Comparison of ENCODE assay signal across 11 cellular contexts in the genomic region with DNA sequence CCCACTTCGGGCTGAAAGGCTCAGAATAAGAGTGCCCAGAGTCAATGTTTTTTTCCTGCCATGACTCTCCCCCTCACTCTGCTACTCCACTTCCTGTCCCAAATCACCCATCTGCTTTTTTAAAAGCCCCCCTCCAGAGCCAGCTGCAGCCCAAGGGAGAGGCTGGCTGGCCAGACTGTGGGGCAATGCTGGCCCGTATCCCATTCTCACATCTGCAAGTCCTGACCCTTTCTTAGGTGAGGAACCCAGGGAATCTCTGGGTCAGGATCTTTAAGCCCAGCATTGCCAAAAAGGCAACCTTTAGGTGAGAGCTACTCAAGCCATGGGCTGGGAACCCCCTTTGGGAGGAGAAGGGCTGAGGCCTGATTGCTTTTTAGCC. TPM values are rescaled to one million over a fixed set of nuclear protein-coding genes. Genes with fewer than 3 reads are reported as not detected.
DNase-seq lines count a peak whose midpoint lies in the region; ATAC-seq, FAIRE-seq and TF ChIP-seq lines count a peak whose summit lies in the region.
"Had no signal": no experiment of that assay in that cellular context is flagged by ENCODE, and none has a peak within 500 bp of the region (broad histone marks: within the 10 kb centered on the region; RNA-seq: fewer than 3 reads in every experiment).

No MANE protein-coding gene starts in this region.

- no peaks in the 10 kb centered on the region for H3K27me3 Mint-ChIP-seq in activated naive CD4-positive, alpha-beta T cell treated with anti-CD3 and anti-CD28 coated beads, Interleukin-2, amount 50 U/mL, for 24 hours
- peaks cover 19% of the 10 kb centered on the region for H3K27me3 Mint-ChIP-seq in mesothelial cell of epicardium (ENCODE audit: low read depth)

- no TSS peak for BruUV-seq in K562 (replicated peaks; lab: Mats Ljungman, UMichigan)

- H3K4me2 ChIP-seq in K562 (ENCODE audit: insufficient read depth, low read length) = peak overlapping the region; percentile 49

- intact Hi-C loops in K562 (cut with micrococcal nuclease) = no loop called here
- intact Hi-C loops in upper lobe of right lung (cut with DNase I) = no loop called here
- intact Hi-C loops in dorsolateral prefrontal cortex (cut with DNase I) = no loop called here

- TF ChIP-seq RAD21 in K562 (CRISPR knock-in tag; conservative IDR thresholded peaks at IDR 0.05 in 1 of 2, IDR thresholded peaks at IDR 0.05 in 1 of 2) = no peak

- H3K36me3 ChIP-seq in K562 (ENCODE audit: control insufficient read depth, insufficient read depth, low read length) (peaks cover 10% of the 10 kb centered on the region; the same call in 2 of the 3 replicates), upper lobe of right lung (no peaks in the 10 kb centered on the region)

- WGBS in K562 (ENCODE audit: insufficient coverage, low coverage, missing lambda C conversion rate) = 20% methylated on average over 2 of the region's 2 CpGs

- TF ChIP-seq CTCF in K562 (IDR thresholded peaks at IDR 0.05 in 2 of 3, conservative IDR thresholded peaks at IDR 0.05 in 1 of 3; ENCODE audit: insufficient read depth in 2 of 3, low read depth in 1 of 3, low read length in 3 of 3) = no peak
- TF ChIP-seq CTCF in mesothelial cell of epicardium (IDR thresholded peaks at IDR 0.05; ENCODE audit: unreplicated experiment) = no peak
- TF ChIP-seq CTCF in upper lobe of right lung (IDR thresholded peaks at IDR 0.05) = no peak
- no peak for TF ChIP-seq CTCF in dorsolateral prefrontal cortex (IDR thresholded peaks at IDR 0.05 in 54 of 56, conservative IDR thresholded peaks at IDR 0.05 in 2 of 56; ENCODE audit: low read depth in 1 of 56, partially characterized antibody in 56 of 56)

- H2AFZ ChIP-seq in K562 (ENCODE audit: low read depth, low read length) = peak overlapping the region; percentile 48

- H3K9ac ChIP-seq in K562 (ENCODE audit: insufficient read depth in 1 of 2, low read depth in 2 of 2, low read length in 2 of 2) = peak overlapping the region; percentile 41 to 91; a peak in 3 of 4 replicates

- ATAC-seq in K562 (peak; percentile 5), upper lobe of right lung (no peak), GM19324 (IDR thresholded peaks at IDR 0.05; ENCODE audit: low FRiP score, unreplicated experiment) (no peak), HG03378 (IDR thresholded peaks at IDR 0.05; ENCODE audit: unreplicated experiment) (no peak)

- peak overlapping the region; percentile 73 for H3K4me3 Mint-ChIP-seq in activated naive CD4-positive, alpha-beta T cell treated with anti-CD3 and anti-CD28 coated beads, Interleukin-2, amount 50 U/mL, for 24 hours
- H3K4me3 Mint-ChIP-seq in mesothelial cell of epicardium = peak overlapping the region; percentile 33

- H3K4me1 Mint-ChIP-seq in activated naive CD4-positive, alpha-beta T cell treated with anti-CD3 and anti-CD28 coated beads, Interleukin-2, amount 50 U/mL, for 24 hours = peaks cover 60% of the 10 kb centered on the region
- H3K4me1 Mint-ChIP-seq in mesothelial cell of epicardium = peaks cover 30% of the 10 kb centered on the region

- POLR2A ChIA-PET in K562 (lab: Yijun Ruan, JAX) = interaction anchor here (0.8 to 1.5 kb wide), 6 partner anchors 12 to 141 kb away, joined by 3 to 6 read pairs (median 4); no protein-coding TSS in a partner anchor

- TF ChIP-seq POLR2A in K562 (conservative IDR thresholded peaks at IDR 0.05) = no peak

- H3K27ac ChIP-seq in K562 (ENCODE audit: extremely low read depth, low read depth, low read length) (peak overlapping the region; percentile 88), upper lobe of right lung (peak overlapping the region; percentile 86), dorsolateral prefrontal cortex (peak overlapping the region in 5 of 59 donors; percentile 18 to 66 (median 48))

- no peak for FAIRE-seq in K562 (lab: Jason Lieb, UNC)
- FAIRE-seq: endometrium had no signal

- H3K4me3 ChIP-seq in K562 (no peak overlapping the region), upper lobe of right lung (no peak overlapping the region), dorsolateral prefrontal cortex (no peak overlapping the region)

- H3K9me1 ChIP-seq in K562 (ENCODE audit: control insufficient read depth, insufficient read depth, low read length) = no peaks in the 10 kb centered on the region

- in situ Hi-C loops in K562 (cut with MboI) = no loop called here

- no peaks in the 10 kb centered on the region for H3K36me3 Mint-ChIP-seq in activated naive CD4-positive, alpha-beta T cell treated with anti-CD3 and anti-CD28 coated beads, Interleukin-2, amount 50 U/mL, for 24 hours
- H3K36me3 Mint-ChIP-seq in mesothelial cell of epicardium = no peaks in the 10 kb centered on the region

- H3K27me3 ChIP-seq in K562 (ENCODE audit: control insufficient read depth in 2 of 2, insufficient read depth in 2 of 2, low read length in 2 of 2) (no peaks in the 10 kb centered on the region), upper lobe of right lung (no peaks in the 10 kb centered on the region), dorsolateral prefrontal cortex (peaks cover 0 to 72% (median 14%) of the 10 kb centered on the region in 45 donors)

- no peak for TF ChIP-seq EP300 in K562 (IDR thresholded peaks at IDR 0.05; ENCODE audit: low read length)

- 0 out of 2 replicates have a peak, but pooled peaks cover under 1% of the 10 kb centered on the region for H4K20me1 ChIP-seq in K562 (replicated peaks; ENCODE audit: control insufficient read depth, insufficient read depth, low read length)

- H3K9me3 ChIP-seq in K562 (replicated peaks; ENCODE audit: control insufficient read depth, insufficient read depth, low read depth, low read length) = no peaks in the 10 kb centered on the region
- no peaks in the 10 kb centered on the region for H3K9me3 ChIP-seq in upper lobe of right lung

- H3K9me3 Mint-ChIP-seq in activated naive CD4-positive, alpha-beta T cell treated with anti-CD3 and anti-CD28 coated beads, Interleukin-2, amount 50 U/mL, for 24 hours = no peaks in the 10 kb centered on the region
- no peaks in the 10 kb centered on the region for H3K9me3 Mint-ChIP-seq in mesothelial cell of epicardium

- CTCF ChIA-PET in K562 (lab: Yijun Ruan, JAX; ENCODE audit: low intra/inter-chr PET ratio) = no interaction called here

- H3K27ac Mint-ChIP-seq in activated naive CD4-positive, alpha-beta T cell treated with anti-CD3 and anti-CD28 coated beads, Interleukin-2, amount 50 U/mL, for 24 hours = peak overlapping the region; percentile 30
- H3K27ac Mint-ChIP-seq in mesothelial cell of epicardium = peak overlapping the region; percentile 84

- no peak for DNase-seq in activated naive CD4-positive, alpha-beta T cell (lab: John Stamatoyannopoulos, UW)
- DNase-seq in K562 (ENCODE audit: extremely low read depth in 1 of 4, low spot score in 3 of 4) (no peak), mesothelial cell of epicardium (ENCODE audit: low spot score in 2 of 2, unreplicated experiment in 2 of 2) (no peak), upper lobe of right lung (no peak), dorsolateral prefrontal cortex (no peak)
- DNase-seq: activated CD4-positive, alpha-beta T cell treated with anti-CD3 and anti-CD28 coated beads, Interleukin-2, amount 50 U/mL, for 1 hour; NCI-H345 had no signal

- H3K4me1 ChIP-seq in K562 (replicated peaks in 1 of 2; ENCODE audit: control insufficient read depth in 2 of 2, insufficient read depth in 2 of 2, low read length in 2 of 2) (peaks cover 57 to 73% of the 10 kb centered on the region in 2 experiments), upper lobe of right lung (peaks cover 19% of the 10 kb centered on the region)

- H3K79me2 ChIP-seq in K562 (ENCODE audit: control insufficient read depth, insufficient read depth, low read length) = peaks cover 40% of the 10 kb centered on the region

RNA-seq across cellular contexts. Expression of a gene that starts 1.7 kb away (rescaled TPM):
- total RNA-seq in K562 (2011; cell fraction: chromatin; rRNA removed; ENCODE audit: low replicate concordance) = 326 and 672 TPM in 2 replicates
- total RNA-seq in K562 (2011; cell fraction: nucleolus; rRNA removed) = 425 and 592 TPM in 2 replicates
- total RNA-seq in K562 (2011; cell fraction: nucleoplasm; rRNA removed) = 368 and 393 TPM in 2 replicates
- total RNA-seq in K562 (2014; rRNA removed) (47.4 and 59.0 TPM in 2 replicates), K562 (2014; rRNA removed; fragmentation: Illumina TruSeq; extraction: Trizol) (41.7 and 49.0 TPM in 2 replicates), K562 (2015; rRNA removed; fragmentation: Illumina TruSeq; extraction: Trizol) (33.7 and 34.5 TPM in 2 replicates), K562 (2021) (71.0 and 75.2 TPM in 2 replicates), mesothelial cell of epicardium (60.7 to 71.9 TPM (median 65.3 TPM) in 3 replicates), upper lobe of right lung (102 TPM), dorsolateral prefrontal cortex (10 to 100 TPM in 71 of 120 experiments, 1 to 10 TPM in 49; 3.0 to 60.5 (median 11.1) TPM)
- polyA plus RNA-seq in K562 (2011; rRNA removed) (55.5 and 114 TPM in 2 replicates), K562 (2014; fragmentation: Illumina TruSeq; extraction: Trizol) (82.1 and 82.8 TPM in 2 replicates), K562 (2014; fragmentation: Nextera tagmentation; extraction: Ambion mirVana) (1 to 10 TPM; 9.1 to 9.2 TPM), K562 (2014; rRNA removed) (34.0 and 36.0 TPM in 2 replicates)
- polyA plus RNA-seq in K562 (2011; cell fraction: cytosol; rRNA removed) = 44.7 and 52.4 TPM in 2 replicates
- polyA plus RNA-seq in K562 (2011; cell fraction: nucleus; rRNA removed) = 273 and 364 TPM in 2 replicates
- 58.8 and 103 TPM in 2 replicates for polyA plus RNA-seq in K562 (2012)
- 104 and 113 TPM in 2 replicates for polyA minus RNA-seq in K562 (2011; rRNA and poly(A)+ RNA removed)
- polyA minus RNA-seq in K562 (2011; cell fraction: cytosol; rRNA and poly(A)+ RNA removed) = 72.0 and 119 TPM in 2 replicates
- 150 and 186 TPM in 2 replicates for polyA minus RNA-seq in K562 (2011; cell fraction: nucleus; rRNA and poly(A)+ RNA removed)

RNA-seq across cellular contexts. Expression of a gene that starts 36.2 kb away (rescaled TPM):
- total RNA-seq in K562 (2011; cell fraction: chromatin; rRNA removed; ENCODE audit: low replicate concordance) = 8.1 and 25.0 TPM in 2 replicates
- total RNA-seq in K562 (2011; cell fraction: nucleolus; rRNA removed) = 9.7 and 11.1 TPM in 2 replicates
- total RNA-seq in K562 (2011; cell fraction: nucleoplasm; rRNA removed) = 9.7 and 11.8 TPM in 2 replicates
- total RNA-seq in K562 (2014; rRNA removed) (15.9 and 17.7 TPM in 2 replicates), K562 (2014; rRNA removed; fragmentation: Illumina TruSeq; extraction: Trizol) (3.5 and 3.7 TPM in 2 replicates), K562 (2015; rRNA removed; fragmentation: Illumina TruSeq; extraction: Trizol) (5.9 and 8.7 TPM in 2 replicates), K562 (2021) (96.5 and 111 TPM in 2 replicates), mesothelial cell of epicardium (30.5 to 35.4 TPM (median 34.2 TPM) in 3 replicates), upper lobe of right lung (26.6 TPM), dorsolateral prefrontal cortex (100 to 1,000 TPM in 10 of 120 experiments, 10 to 100 TPM in 110; 41.0 to 204 (median 73.8) TPM)
- polyA plus RNA-seq in K562 (2011; rRNA removed) (7.7 and 15.6 TPM in 2 replicates), K562 (2014; fragmentation: Illumina TruSeq; extraction: Trizol) (65.7 and 88.2 TPM in 2 replicates), K562 (2014; fragmentation: Nextera tagmentation; extraction: Ambion mirVana) (1 to 10 TPM; 1.0 TPM), K562 (2014; rRNA removed) (30.3 and 34.6 TPM in 2 replicates)
- polyA plus RNA-seq in K562 (2011; cell fraction: cytosol; rRNA removed) = 11.8 and 25.5 TPM in 2 replicates
- 15.0 and 32.1 TPM in 2 replicates for polyA plus RNA-seq in K562 (2011; cell fraction: nucleus; rRNA removed)
- polyA plus RNA-seq in K562 (2012) = 35.9 and 43.9 TPM in 2 replicates
- polyA minus RNA-seq in K562 (2011; rRNA and poly(A)+ RNA removed) = 4.7 and 6.3 TPM in 2 replicates
- 31.2 and 48.8 TPM in 2 replicates for polyA minus RNA-seq in K562 (2011; cell fraction: cytosol; rRNA and poly(A)+ RNA removed)
- polyA minus RNA-seq in K562 (2011; cell fraction: nucleus; rRNA and poly(A)+ RNA removed) = 6.7 and 8.1 TPM in 2 replicates

RNA-seq across cellular contexts. Expression of a gene that starts 52.6 kb away (rescaled TPM):
- 171 and 231 TPM in 2 replicates for total RNA-seq in K562 (2011; cell fraction: chromatin; rRNA removed; ENCODE audit: low replicate concordance)
- total RNA-seq in K562 (2011; cell fraction: nucleolus; rRNA removed) = 114 and 120 TPM in 2 replicates
- 142 and 195 TPM in 2 replicates for total RNA-seq in K562 (2011; cell fraction: nucleoplasm; rRNA removed)
- total RNA-seq in K562 (2014; rRNA removed) = 247 and 289 TPM in 2 replicates
- 426 and 493 TPM in 2 replicates for total RNA-seq in K562 (2014; rRNA removed; fragmentation: Illumina TruSeq; extraction: Trizol)
- total RNA-seq in K562 (2015; rRNA removed; fragmentation: Illumina TruSeq; extraction: Trizol) = 370 and 390 TPM in 2 replicates
- total RNA-seq in K562 (2021) = 275 and 293 TPM in 2 replicates
- 755 and 772 TPM in 2 replicates for polyA plus RNA-seq in K562 (2011; rRNA removed)
- 401 and 610 TPM in 2 replicates for polyA plus RNA-seq in K562 (2011; cell fraction: cytosol; rRNA removed)
- polyA plus RNA-seq in K562 (2011; cell fraction: nucleus; rRNA removed) = 280 and 410 TPM in 2 replicates
- polyA plus RNA-seq in K562 (2012) = 413 and 440 TPM in 2 replicates
- polyA plus RNA-seq in K562 (2014; fragmentation: Illumina TruSeq; extraction: Trizol) = 506 and 588 TPM in 2 replicates
- 1,000 to 10,000 TPM; 1,162 to 1,335 TPM for polyA plus RNA-seq in K562 (2014; fragmentation: Nextera tagmentation; extraction: Ambion mirVana)
- 490 and 525 TPM in 2 replicates for polyA plus RNA-seq in K562 (2014; rRNA removed)
- 316 and 357 TPM in 2 replicates for polyA minus RNA-seq in K562 (2011; rRNA and poly(A)+ RNA removed)
- 105 and 110 TPM in 2 replicates for polyA minus RNA-seq in K562 (2011; cell fraction: cytosol; rRNA and poly(A)+ RNA removed)
- 61.3 and 121 TPM in 2 replicates for polyA minus RNA-seq in K562 (2011; cell fraction: nucleus; rRNA and poly(A)+ RNA removed)
- total RNA-seq in mesothelial cell of epicardium = not detected in 3 replicates
- 2.1 TPM for total RNA-seq in upper lobe of right lung
- 1 to 10 TPM in 19 of 120 experiments, under 1 TPM in 9, not detected in 92; 0.39 to 5.5 (median 1.5) TPM for total RNA-seq in dorsolateral prefrontal cortex

RNA-seq across cellular contexts. Expression of a gene that starts 56.5 kb away (rescaled TPM):
- total RNA-seq in K562 (2011; cell fraction: chromatin; rRNA removed; ENCODE audit: low replicate concordance) = 0.48 and 1.8 TPM in 2 replicates
- total RNA-seq in K562 (2011; cell fraction: nucleolus; rRNA removed) = 0.13 and 0.17 TPM in 2 replicates
- 0.44 and 0.69 TPM in 2 replicates for total RNA-seq in K562 (2011; cell fraction: nucleoplasm; rRNA removed)
- total RNA-seq in K562 (2014; rRNA removed) (0.16 TPM in 1 of 2 replicates, not detected in the other), K562 (2014; rRNA removed; fragmentation: Illumina TruSeq; extraction: Trizol) (0.11 TPM in 1 of 2 replicates, not detected in the other), K562 (2015; rRNA removed; fragmentation: Illumina TruSeq; extraction: Trizol) (not detected in 2 replicates), K562 (2021) (not detected in 2 replicates), mesothelial cell of epicardium (0.18 to 0.32 TPM (median 0.24 TPM) in 3 replicates), upper lobe of right lung (0.96 TPM), dorsolateral prefrontal cortex (1 to 10 TPM in 52 of 120 experiments, under 1 TPM in 51, not detected in 17; 0.22 to 7.8 (median 1.0) TPM)
- polyA plus RNA-seq in K562 (2011; rRNA removed) (0.16 TPM in 1 of 2 replicates, not detected in the other), K562 (2014; fragmentation: Illumina TruSeq; extraction: Trizol) (0.10 TPM in 1 of 2 replicates, not detected in the other), K562 (2014; fragmentation: Nextera tagmentation; extraction: Ambion mirVana) (under 1 TPM; 0.07 to 0.18 TPM), K562 (2014; rRNA removed) (not detected in 2 replicates)
- polyA plus RNA-seq in K562 (2011; cell fraction: cytosol; rRNA removed) = not detected in 2 replicates
- polyA plus RNA-seq in K562 (2011; cell fraction: nucleus; rRNA removed) = 0.25 and 0.44 TPM in 2 replicates
- 0.07 and 0.47 TPM in 2 replicates for polyA plus RNA-seq in K562 (2012)
- polyA minus RNA-seq in K562 (2011; rRNA and poly(A)+ RNA removed) = 0.12 TPM in 1 of 2 replicates, not detected in the other
- polyA minus RNA-seq in K562 (2011; cell fraction: cytosol; rRNA and poly(A)+ RNA removed) = not detected in 2 replicates
- polyA minus RNA-seq in K562 (2011; cell fraction: nucleus; rRNA and poly(A)+ RNA removed) = 0.22 TPM in 1 of 2 replicates, not detected in the other

Comparison
In these comparisons a context has a peak if more than half of its experiments do, and no peak if none do; other contexts are left out.
1. RNA of a gene that starts 52.6 kb away (total RNA-seq): 114 to 493 TPM in K562; 2.1 TPM in upper lobe of right lung (single experiment), 0.39 to 5.5 TPM in dorsolateral prefrontal cortex and not detected in mesothelial cell of epicardium; every median in the first group is over 10 times any median in the second.